ENCODE assay signal across 8 cellular contexts in genomic region chr4:80070880-80071620, GRCh38. TPM values are rescaled to one million over a fixed set of nuclear protein-coding genes. Genes with fewer than 3 reads are reported as not detected.
A peak's percentile ranks its signal among the peaks of the same experiment; 100 is the strongest.
DNase-seq lines count a peak whose midpoint lies in the region; ATAC-seq and TF ChIP-seq lines count a peak whose summit lies in the region.

No MANE protein-coding gene starts in this region.

- H3K27me3 ChIP-seq in thyroid gland: no peaks in the 10 kb centered on the region

- no peak for TF ChIP-seq CTCF in thyroid gland (IDR thresholded peaks at IDR 0.05)

- peak overlapping the region in 1 of 3 donors; percentile 3 for H3K4me3 ChIP-seq in thyroid gland (replicated peaks in 1 of 3)

- peak overlapping the region; percentile 86 for H3K27ac Mint-ChIP-seq in activated CD8-positive, alpha-beta memory T cell treated with anti-CD3 and anti-CD28 coated beads, Interleukin-2, amount 10 ng/mL, durations not matched to agents 7 days and 5 days

- H3K4me1 ChIP-seq in thyroid gland: peaks cover 0 to 6% of the 10 kb centered on the region in 2 donors

- 69 to 75% methylated on average over 7 of the region's 7 CpGs for WGBS in thyroid gland, 2 donors

- no peaks in the 10 kb centered on the region for H3K9me3 ChIP-seq in thyroid gland

- H3K4me1 Mint-ChIP-seq in activated CD8-positive, alpha-beta memory T cell treated with anti-CD3 and anti-CD28 coated beads, Interleukin-2, amount 10 ng/mL, durations not matched to agents 7 days and 5 days: peaks cover 68% of the 10 kb centered on the region

- intact Hi-C loops in thyroid gland (cut with DNase I): no loop called here

- no peak for TF ChIP-seq POLR2A in thyroid gland (IDR thresholded peaks at IDR 0.05)

- in situ Hi-C loops in KBM-7 (cut with MboI; ENCODE audit: low pct_unique_long_range_greater_than_20kb, low sequenced_read_pairs): no loop called here

- H3K9me3 Mint-ChIP-seq in activated CD8-positive, alpha-beta memory T cell treated with anti-CD3 and anti-CD28 coated beads, Interleukin-2, amount 10 ng/mL, durations not matched to agents 7 days and 5 days (ENCODE audit: low read depth): no peaks in the 10 kb centered on the region

- no peaks in the 10 kb centered on the region for H3K36me3 ChIP-seq in thyroid gland

- ATAC-seq in activated CD8-positive, alpha-beta memory T cell treated with anti-CD3 and anti-CD28 coated beads, Interleukin-2, amount 10 ng/mL, durations not matched to agents 7 days and 5 days: no peak
- ATAC-seq in left lobe of liver: peak; percentile 7

- peak overlapping the region in 2 of 3 donors; percentile 83 for H3K27ac ChIP-seq in thyroid gland

- no peaks in the 10 kb centered on the region for H3K27me3 Mint-ChIP-seq in activated CD8-positive, alpha-beta memory T cell treated with anti-CD3 and anti-CD28 coated beads, Interleukin-2, amount 10 ng/mL, durations not matched to agents 7 days and 5 days

- CTCF ChIA-PET in activated CD8-positive, alpha-beta memory T cell treated with anti-CD3 and anti-CD28 coated beads, Interleukin-2, amount 10 ng/mL, durations not matched to agents 7 days and 5 days (lab: Charles Lee): interaction anchor here (1.2 to 3.5 kb wide), 6 partner anchors 11 to 132 kb away, joined by 3 to 40 read pairs (median 12); no protein-coding TSS in a partner anchor

- DNase-seq in activated CD8-positive, alpha-beta memory T cell treated with anti-CD3 and anti-CD28 coated beads, Interleukin-2, amount 10 ng/mL, durations not matched to agents 7 days and 5 days: no peak
- DNase-seq in activated CD8-positive, alpha-beta memory T cell treated with anti-CD3 and anti-CD28 coated beads, Interleukin-2, amount 50 U/mL, for 4 hours: no peak
- DNase-seq in amniotic epithelial cell (ENCODE audit: low read depth) (peak; percentile 20), left lobe of liver (ENCODE audit: low spot score) (no peak), thyroid gland (no peak), NCI-H2081 treated with DMSO at 0.1 percent for 48 hours (lab: John Stamatoyannopoulos, UW) (no peak), NCI-H1694 treated with DMSO at 0.1 percent for 48 hours (lab: John Stamatoyannopoulos, UW) (no peak), KBM-7 (no peak)

- H3K36me3 Mint-ChIP-seq in activated CD8-positive, alpha-beta memory T cell treated with anti-CD3 and anti-CD28 coated beads, Interleukin-2, amount 10 ng/mL, durations not matched to agents 7 days and 5 days: peaks cover 59% of the 10 kb centered on the region

- peak overlapping the region; percentile 95 for H3K4me3 Mint-ChIP-seq in activated CD8-positive, alpha-beta memory T cell treated with anti-CD3 and anti-CD28 coated beads, Interleukin-2, amount 10 ng/mL, durations not matched to agents 7 days and 5 days

RNA-seq across cellular contexts. Expression of gene ANTXR2, which starts 2.0 kb away (rescaled TPM):
- total RNA-seq in activated CD8-positive, alpha-beta memory T cell treated with anti-CD3 and anti-CD28 coated beads, Interleukin-2, amount 10 ng/mL, durations not matched to agents 7 days and 5 days: 10 to 100 TPM; 52.0 to 55.0 TPM
- total RNA-seq in left lobe of liver (31.9 TPM), thyroid gland (10 to 100 TPM; 21.2 to 46.1 (median 24.3) TPM)
